ENCODE assay signal across 8 cellular contexts in the genomic region with DNA sequence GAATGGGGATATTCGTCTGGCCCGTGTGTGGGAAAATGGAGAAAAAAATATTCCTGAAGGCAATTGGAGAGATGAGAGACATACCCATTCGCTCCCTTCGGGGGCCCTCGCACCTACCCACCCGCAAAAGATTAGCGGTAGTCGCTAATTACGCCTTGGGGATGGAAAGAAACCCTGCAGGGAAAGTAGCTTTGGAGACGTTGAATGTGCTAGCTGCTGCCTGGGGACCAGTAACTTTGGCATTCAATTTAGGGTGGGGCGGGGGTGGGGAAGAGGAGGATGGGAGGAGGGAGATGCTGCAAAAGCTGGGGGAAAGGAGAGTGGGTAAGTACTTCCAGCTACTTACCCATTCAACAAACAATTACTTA. TPM values are rescaled to one million over a fixed set of nuclear protein-coding genes. Genes with fewer than 3 reads are reported as not detected.
DNase-seq lines count a peak whose midpoint lies in the region; ATAC-seq and TF ChIP-seq lines count a peak whose summit lies in the region.

No MANE protein-coding gene starts in this region.

- H2AK5ac ChIP-seq in H9 (ENCODE audit: insufficient read length, low read length): no peak overlapping the region

- H2BK12ac ChIP-seq in H9 (ENCODE audit: insufficient read length, low read depth, low read length): no peak overlapping the region

- no peak overlapping the region for H3K18ac ChIP-seq in H9 (ENCODE audit: insufficient read length, low read depth, low read length)

- H3K9me3 Mint-ChIP-seq in H9: peaks cover 74 to 80% of the 10 kb centered on the region in 2 experiments

- H4K5ac ChIP-seq in H9 (ENCODE audit: insufficient read length, low read depth, low read length): no peak overlapping the region

- H3K4ac ChIP-seq in H9 (ENCODE audit: low read depth, low read length): no peak overlapping the region

- H3K27ac ChIP-seq in H9 (ENCODE audit: insufficient read length, low read depth, low read length) (no peak overlapping the region), OCI-LY3 (ENCODE audit: low read length) (no peak overlapping the region), skin epidermis (no peak overlapping the region)

- no peak overlapping the region for H2BK5ac ChIP-seq in H9 (ENCODE audit: insufficient read length, low read length)

- H3K4me3 ChIP-seq in OCI-LY3 (ENCODE audit: low read length) (peak overlapping the region; percentile 99), fibroblast of pulmonary artery (replicated peaks; ENCODE audit: low read depth, low read length) (peak overlapping the region; percentile 72), skin epidermis (peak overlapping the region; percentile 39 to 54 (median 45))

- H3K9ac ChIP-seq in H9 (ENCODE audit: extremely low read depth, insufficient read length, low read length): no peak overlapping the region
- no peak overlapping the region for H3K9ac ChIP-seq in OCI-LY3 (ENCODE audit: low read length)

- peak overlapping the region; percentile 91 to 93 for H3K4me3 Mint-ChIP-seq in H9

- H2BK15ac ChIP-seq in H9 (ENCODE audit: low read depth, low read length): no peak overlapping the region

- H3K79me2 ChIP-seq in H9 (ENCODE audit: insufficient read depth, low read length) (peaks cover 4% of the 10 kb centered on the region; the same call in 1 of the 2 replicates), OCI-LY3 (ENCODE audit: low read length) (no peaks in the 10 kb centered on the region)

- peaks cover 3% of the 10 kb centered on the region; the same call in 1 of the 2 replicates for H3K27me3 Mint-ChIP-seq in H9 (ENCODE audit: low read depth)

- no peak overlapping the region for H4K91ac ChIP-seq in H9 (ENCODE audit: insufficient read length, low read depth, low read length)

- H4K20me1 ChIP-seq in H9 (ENCODE audit: control insufficient read depth, insufficient read depth, insufficient read length) (no peaks in the 10 kb centered on the region), OCI-LY3 (ENCODE audit: insufficient read depth, low read length) (no peaks in the 10 kb centered on the region)

- H3K27me3 ChIP-seq in H9 (ENCODE audit: insufficient read depth, low read length) (no peaks in the 10 kb centered on the region), OCI-LY3 (ENCODE audit: low read depth, low read length) (no peaks in the 10 kb centered on the region)

- H2AFZ ChIP-seq in H9 (ENCODE audit: low read length) (no peak overlapping the region), OCI-LY3 (ENCODE audit: low read depth, low read length) (peak overlapping the region; percentile 98)

- H3K9me3 ChIP-seq in H9 (ENCODE audit: control insufficient read depth, low read depth, low read length) (peaks cover 24% of the 10 kb centered on the region), OCI-LY3 (ENCODE audit: insufficient read depth, low read length) (no peaks in the 10 kb centered on the region)

- H2BK120ac ChIP-seq in H9 (ENCODE audit: low read depth, low read length, poor library complexity, severe bottlenecking): no peak overlapping the region

- H3T11ph ChIP-seq in H9 (ENCODE audit: low read length): no peak overlapping the region

- H3K23ac ChIP-seq in H9 (ENCODE audit: insufficient read length, low read depth, low read length): no peak overlapping the region

- DNase-seq in H9: peak; percentile 26
- no peak for DNase-seq in fibroblast of pulmonary artery (ENCODE audit: low read depth)
- DNase-seq in RKO (ENCODE audit: low spot score): no peak
- DNase-seq in DMS 273 (lab: John Stamatoyannopoulos, UW; ENCODE audit: unreplicated experiment): no peak
- DNase-seq in HUDEP-2 (lab: John Stamatoyannopoulos, UW; ENCODE audit: unreplicated experiment in 76 of 76): no peak

- H3K4me1 ChIP-seq in H9 (ENCODE audit: insufficient read depth, low read length) (no peaks in the 10 kb centered on the region), OCI-LY3 (ENCODE audit: low read length) (no peaks in the 10 kb centered on the region)

- no peak for TF ChIP-seq CTCF in H9 (conservative IDR thresholded peaks at IDR 0.05)
- no peak for TF ChIP-seq CTCF in OCI-LY3 (IDR thresholded peaks at IDR 0.05; ENCODE audit: low read depth, low read length)
- no peak for TF ChIP-seq CTCF in fibroblast of pulmonary artery (IDR thresholded peaks at IDR 0.05; ENCODE audit: low read length, missing control alignments)

- ATAC-seq in GM18502 (IDR thresholded peaks at IDR 0.05; ENCODE audit: poor library complexity, unreplicated experiment): peak; percentile 38

- H3K14ac ChIP-seq in H9 (ENCODE audit: insufficient read depth, low read length): no peak overlapping the region

- H3K56ac ChIP-seq in H9 (ENCODE audit: insufficient read length, low read depth, low read length): no peak overlapping the region

- no peaks in the 10 kb centered on the region for H3K79me1 ChIP-seq in H9 (ENCODE audit: insufficient read depth, low read depth, low read length, poor library complexity, severe bottlenecking)

- H2BK20ac ChIP-seq in H9 (ENCODE audit: low read depth, low read length, poor library complexity, severe bottlenecking): no peak overlapping the region

- WGBS in H9 (ENCODE audit: extremely low coverage, insufficient read length, low lambda C conversion rate): no CpG with 5 or more reads among the region's 11 CpGs

- peak overlapping the region in 1 of 3 experiments; percentile 77; a peak in 1 of 7 replicates for H3K27ac Mint-ChIP-seq in H9

- H3K4me2 ChIP-seq in H9 (ENCODE audit: insufficient read depth, insufficient read length, low read length) (peak overlapping the region; percentile 56), OCI-LY3 (ENCODE audit: low read length) (peak overlapping the region; percentile 95)

- H4K8ac ChIP-seq in H9 (replicated peaks; ENCODE audit: insufficient read length, low read depth, low read length): no peak overlapping the region

- no peaks in the 10 kb centered on the region for H3K36me3 ChIP-seq in OCI-LY3 (replicated peaks; ENCODE audit: low read depth, low read length)

- peaks cover 26 to 35% (median 31%) of the 10 kb centered on the region in 3 experiments for H3K36me3 Mint-ChIP-seq in H9 (ENCODE audit: insufficient read depth in 1 of 3, low read depth in 3 of 3)

- H3K4me1 Mint-ChIP-seq in H9: peaks cover 4 to 8% of the 10 kb centered on the region in 2 experiments; a peak in 2 of 4 replicates

- peaks cover 3% of the 10 kb centered on the region for H3K23me2 ChIP-seq in H9 (ENCODE audit: insufficient read length, low read depth, low read length, poor library complexity, severe bottlenecking)

RNA-seq across cellular contexts. Expression of a gene that starts 0.4 kb away (rescaled TPM):
- total RNA-seq in H9 (2021): 26.6 and 32.4 TPM in 2 replicates

RNA-seq across cellular contexts. Expression of a gene that starts 58.0 kb away (rescaled TPM):
- total RNA-seq in H9 (2021): 2.6 and 2.8 TPM in 2 replicates

Comparison
In these comparisons a context has a peak if more than half of its experiments do, and no peak if none do; other contexts are left out.
1. H3K4me3 ChIP-seq: peak in every context shown above with its lines; median percentile 99 in OCI-LY3; 72 in fibroblast of pulmonary artery; 45 in skin epidermis.